Comparison of ENCODE assay signal across 8 cellular contexts in genomic region chr7:112450807-112451661, GRCh38. TPM values are rescaled to one million over a fixed set of nuclear protein-coding genes. Genes with fewer than 3 reads are reported as not detected.
DNase-seq lines count a peak whose midpoint lies in the region; ATAC-seq and TF ChIP-seq lines count a peak whose summit lies in the region.

No MANE protein-coding gene starts in this region.

- POLR2A ChIA-PET in HCT116 (lab: Charles Lee) = interaction anchor here (0.7 to 3.1 kb wide), 20 partner anchors 8 to 489 kb away, joined by 3 to 27 read pairs (median 5); partner anchors contain the start of gene LSMEM1

- H3K27ac Mint-ChIP-seq in nephron = peak overlapping the region; percentile 93 to 97 (median 97)

- no peak for TF ChIP-seq CTCF in HCT116 (IDR thresholded peaks at IDR 0.05 in 2 of 3, conservative IDR thresholded peaks at IDR 0.05 in 1 of 3; ENCODE audit: borderline replicate concordance in 1 of 3, insufficient read depth in 1 of 3, low read depth in 2 of 3, low read length in 2 of 3)
- no peak for TF ChIP-seq CTCF in MM.1S (IDR thresholded peaks at IDR 0.05; ENCODE audit: low read length)
- no peak for TF ChIP-seq CTCF in fibroblast of villous mesenchyme (IDR thresholded peaks at IDR 0.05; ENCODE audit: insufficient read depth, low read depth, low read length)
- no peak for TF ChIP-seq CTCF in nephron (IDR thresholded peaks at IDR 0.05; ENCODE audit: unreplicated experiment in 3 of 3)

- peak overlapping the region; percentile 93 to 99 (median 98) for H3K4me3 Mint-ChIP-seq in nephron

- H3K9me3 ChIP-seq in ES-I3 (ENCODE audit: control insufficient read depth, insufficient read depth, low read length) (no peaks in the 10 kb centered on the region), HCT116 (ENCODE audit: control insufficient read depth in 1 of 2, insufficient read depth in 1 of 2, low read depth in 1 of 2, low read length in 2 of 2) (no peaks in the 10 kb centered on the region), MM.1S (replicated peaks; ENCODE audit: insufficient read depth, low read length) (no peaks in the 10 kb centered on the region)

- peak overlapping the region; percentile 94 to 97 for H3K4me3 ChIP-seq in HCT116 (replicated peaks in 1 of 2; ENCODE audit: low read depth in 1 of 2, low read length in 2 of 2)
- peak overlapping the region; percentile 93 for H3K4me3 ChIP-seq in MM.1S (ENCODE audit: low read length)
- peak overlapping the region; percentile 99 for H3K4me3 ChIP-seq in fibroblast of villous mesenchyme (ENCODE audit: low read depth, low read length)

- H3K4me2 ChIP-seq in HCT116 (ENCODE audit: low read length) (peak overlapping the region; percentile 90), MM.1S (ENCODE audit: low read depth, low read length) (peak overlapping the region; percentile 86)

- TF ChIP-seq POLR2A in HCT116 (IDR thresholded peaks at IDR 0.05; ENCODE audit: borderline replicate concordance, extremely low read depth, insufficient read depth, insufficient read length) = no peak

- intact Hi-C loops in HCT116 (cut with micrococcal nuclease) = loop anchor here (2.0 kb wide), 1 partner anchor 246 kb away; no protein-coding TSS in a partner anchor

- H2AFZ ChIP-seq in HCT116 (ENCODE audit: low read depth, low read length, poor library complexity, severe bottlenecking) (no peak overlapping the region), MM.1S (ENCODE audit: low read length) (peak overlapping the region; percentile 73)

- H4K20me1 ChIP-seq in HCT116 (ENCODE audit: insufficient read depth) (no peaks in the 10 kb centered on the region), MM.1S (ENCODE audit: insufficient read depth, low read length) (peaks cover 13% of the 10 kb centered on the region; the same call in 1 of the 2 replicates)

- no peaks in the 10 kb centered on the region for H3K4me1 ChIP-seq in ES-I3 (ENCODE audit: insufficient read depth, low read length)
- H3K4me1 ChIP-seq in HCT116 (ENCODE audit: control insufficient read depth in 1 of 2, insufficient read depth in 2 of 2, low read length in 2 of 2) = peaks cover 18 to 32% of the 10 kb centered on the region in 2 experiments
- H3K4me1 ChIP-seq in MM.1S (ENCODE audit: low read length) = peaks cover 19% of the 10 kb centered on the region; the same call in 1 of the 2 replicates

- H3K9ac ChIP-seq in ES-I3 (ENCODE audit: low read depth, low read length) (peak overlapping the region; percentile 97), HCT116 (ENCODE audit: low read length) (peak overlapping the region; percentile 97), MM.1S (ENCODE audit: low read length) (peak overlapping the region; percentile 94)

- H3F3A ChIP-seq in MM.1S (ENCODE audit: insufficient read depth, low read length) = 0 out of 2 replicates have a peak, but pooled peaks cover 7% of the 10 kb centered on the region

- H3K27me3 ChIP-seq in HCT116 (ENCODE audit: insufficient read depth, low read length) = no peaks in the 10 kb centered on the region
- no peaks in the 10 kb centered on the region for H3K27me3 ChIP-seq in MM.1S (replicated peaks; ENCODE audit: insufficient read depth, low read length)

- TF ChIP-seq RAD21 in HCT116 (IDR thresholded peaks at IDR 0.05; ENCODE audit: low read depth) = no peak

- CTCF ChIA-PET in HCT116 (lab: Charles Lee) = interaction anchor here (0.8 kb wide), 1 partner anchor 688 kb away, joined by 3 read pairs; no protein-coding TSS in a partner anchor

- H3K36me3 Mint-ChIP-seq in nephron (ENCODE audit: low read depth) = peaks cover 6% of the 10 kb centered on the region

- peak; percentile 82 for ATAC-seq in HCT116

- H3K36me3 ChIP-seq in ES-I3 (ENCODE audit: insufficient read depth, low read length) = no peaks in the 10 kb centered on the region
- peaks cover 4 to 5% of the 10 kb centered on the region in 2 experiments; a peak in 1 of 4 replicates for H3K36me3 ChIP-seq in HCT116 (ENCODE audit: control insufficient read depth in 1 of 2, insufficient read depth in 2 of 2, low read length in 2 of 2)
- H3K36me3 ChIP-seq in MM.1S (replicated peaks; ENCODE audit: insufficient read depth, low read length) = peaks cover 2% of the 10 kb centered on the region; the same call in 1 of the 2 replicates

- H3K27ac ChIP-seq in HCT116 (ENCODE audit: low read depth, low read length) = peak overlapping the region; percentile 77
- H3K27ac ChIP-seq in MM.1S (ENCODE audit: low read length) = peak overlapping the region; percentile 88

- H3K9me2 ChIP-seq in HCT116 (ENCODE audit: insufficient read depth) = no peaks in the 10 kb centered on the region
- H3K9me2 ChIP-seq in MM.1S (replicated peaks; ENCODE audit: insufficient read depth, low read length) = no peaks in the 10 kb centered on the region

- peak; percentile 90 for DNase-seq in HCT116 (ENCODE audit: low read depth, low spot score)
- DNase-seq in MM.1S = peak; percentile 99
- DNase-seq in SHP77 treated with DMSO at 0.1 percent for 48 hours (lab: John Stamatoyannopoulos, UW) = peak; percentile 82
- peak; percentile 83 for DNase-seq in activated gamma-delta T cell treated with Interleukin-2 at 50 U/mL for 16 hours
- DNase-seq in fibroblast of villous mesenchyme (ENCODE audit: low read depth) = peak; percentile 98
- DNase-seq in stimulated activated naive CD4-positive, alpha-beta T cell treated with Interleukin-2 at 50 U/mL for 16 hours (lab: John Stamatoyannopoulos, UW) = peak; percentile 85

- RAD21 ChIA-PET in HCT116 (lab: Charles Lee; ENCODE audit: low non-redundant PET in 1 of 2, low total read pairs in 2 of 2, uncharacterized antibody in 2 of 2, unreplicated experiment in 2 of 2) = no interaction called here

- H3K79me2 ChIP-seq in HCT116 (ENCODE audit: insufficient read depth, low read length) (peaks cover 56% of the 10 kb centered on the region), MM.1S (ENCODE audit: low read length) (peaks cover 56% of the 10 kb centered on the region)

- H3K9me3 Mint-ChIP-seq in nephron = no peaks in the 10 kb centered on the region

- peaks cover 42% of the 10 kb centered on the region for H3K4me1 Mint-ChIP-seq in nephron

- no peaks in the 10 kb centered on the region for H3K27me3 Mint-ChIP-seq in nephron (ENCODE audit: low read depth)

- no TSS peak for BruUV-seq in HCT116 (replicated peaks; lab: Mats Ljungman, UMichigan)

TF ChIP-seq in HCT116, 20 proteins besides CTCF, POLR2A, EP300 and RAD21 (continues in another document):
- TF ChIP-seq SIN3A (IDR thresholded peaks at IDR 0.05; ENCODE audit: low read depth) (peak; percentile 92), POLR2AphosphoS5 (IDR thresholded peaks at IDR 0.05; ENCODE audit: low read depth, low read length) (no peak), REST (IDR thresholded peaks at IDR 0.05; ENCODE audit: low read depth) (no peak), TCF7L2 (IDR thresholded peaks at IDR 0.05; ENCODE audit: borderline replicate concordance, extremely low read depth, insufficient read depth, insufficient read length) (peak; percentile 14), EZH2 (IDR thresholded peaks at IDR 0.05) (no peak), CBX3 (IDR thresholded peaks at IDR 0.05; ENCODE audit: low read depth) (peak; percentile 56), JUND (IDR thresholded peaks at IDR 0.05) (no peak), ZFX (IDR thresholded peaks at IDR 0.05) (peak; percentile 47), SRF (IDR thresholded peaks at IDR 0.05; ENCODE audit: low read depth) (no peak), EZH2phosphoT487 (IDR thresholded peaks at IDR 0.05; ENCODE audit: borderline replicate concordance) (no peak), ZBTB33 (IDR thresholded peaks at IDR 0.05; ENCODE audit: extremely low read depth, insufficient replicate concordance, low read length) (peak; percentile 98), SP1 (IDR thresholded peaks at IDR 0.05; ENCODE audit: low read depth) (0 out of 2 replicates have a peak, but pooled peaks have one; percentile 36)

RNA-seq across cellular contexts. Expression of gene IFRD1, which starts 0.8 kb away (rescaled TPM):
- total RNA-seq in HCT116 (2021; ENCODE audit: unreplicated experiment) (43.6 TPM), fibroblast of villous mesenchyme (55.7 and 62.2 TPM in 2 replicates)
- polyA plus RNA-seq in HCT116 (2012) = 17.2 and 26.3 TPM in 2 replicates

RNA-seq across cellular contexts. Expression of gene LSMEM1, which starts 29.8 kb away (rescaled TPM):
- total RNA-seq in HCT116 (2021; ENCODE audit: unreplicated experiment) (1.6 TPM), fibroblast of villous mesenchyme (0.32 and 0.43 TPM in 2 replicates)
- polyA plus RNA-seq in HCT116 (2012) = 0.25 and 0.26 TPM in 2 replicates

Comparison
In these comparisons a context has a peak if more than half of its experiments do, and no peak if none do; other contexts are left out.
1. Peak in every context shown above with its lines: DNase-seq, ATAC-seq, H3K4me3 ChIP-seq and H3K27ac ChIP-seq.